ENCODE assay signal across 26 cellular contexts in genomic region chr15:30896211-30896606, GRCh38. TPM values are rescaled to one million over a fixed set of nuclear protein-coding genes. Genes with fewer than 3 reads are reported as not detected.
A peak's percentile ranks its signal among the peaks of the same experiment; 100 is the strongest.
DNase-seq lines count a peak whose midpoint lies in the region; ATAC-seq, FAIRE-seq and TF ChIP-seq lines count a peak whose summit lies in the region.
"Had no signal": no experiment of that assay in that cellular context is flagged by ENCODE, and none has a peak within 500 bp of the region (broad histone marks: within the 10 kb centered on the region; RNA-seq: fewer than 3 reads in every experiment).

No MANE protein-coding gene starts in this region.

- H3K79me2 ChIP-seq in GM23338 (replicated peaks; ENCODE audit: insufficient read depth) (no peaks in the 10 kb centered on the region), KMS-11 (ENCODE audit: insufficient read depth, low read depth) (no peaks in the 10 kb centered on the region), H1 (ENCODE audit: control insufficient read depth in 1 of 2, insufficient read depth in 2 of 2, low read length in 2 of 2) (no peaks in the 10 kb centered on the region)

- H4K91ac ChIP-seq in H1 (replicated peaks; ENCODE audit: insufficient read length, low read length) = no peak overlapping the region

- TF ChIP-seq EP300 in H1 (IDR thresholded peaks at IDR 0.05; ENCODE audit: borderline replicate concordance in 1 of 2, low read depth in 2 of 2, low read length in 2 of 2) = no peak

- no peak overlapping the region for H2BK20ac ChIP-seq in H1 (ENCODE audit: low read length)

- H3K27me3 Mint-ChIP-seq in GM23338 (ENCODE audit: insufficient read depth, low read depth, poor library complexity) = peaks cover 1% of the 10 kb centered on the region
- H3K27me3 Mint-ChIP-seq in naive thymus-derived CD4-positive, alpha-beta T cell = no peaks in the 10 kb centered on the region
- H3K27me3 Mint-ChIP-seq: CD4-positive, CD25-positive, alpha-beta regulatory T cell had no signal

- TF ChIP-seq RAD21 in H1 (IDR thresholded peaks at IDR 0.05 in 1 of 2, conservative IDR thresholded peaks at IDR 0.05 in 1 of 2; ENCODE audit: low read depth in 2 of 2, low read length in 2 of 2) = peak in 1 of 2 experiments; percentile 15; a peak in 1 of 4 replicates

- no peak overlapping the region for H3K27ac ChIP-seq in GM23338 (ENCODE audit: low read depth)
- no peak overlapping the region for H3K27ac ChIP-seq in KMS-11
- no peak overlapping the region for H3K27ac ChIP-seq in H1 (ENCODE audit: low read depth, low read length)
- H3K27ac ChIP-seq in naive thymus-derived CD4-positive, alpha-beta T cell (ENCODE audit: low read depth, low read length) = no peak overlapping the region
- H3K27ac ChIP-seq: BLaER1 had no signal

- TF ChIP-seq POLR2A in H1 (IDR thresholded peaks at IDR 0.05; ENCODE audit: control extremely low read depth in 1 of 2, low read depth in 2 of 2, low read length in 2 of 2) = no peak

- peak; percentile 46 for ATAC-seq in GM23338
- no peak for ATAC-seq in HG03135 (IDR thresholded peaks at IDR 0.05; ENCODE audit: unreplicated experiment)
- no peak for ATAC-seq in naive thymus-derived CD4-positive, alpha-beta T cell
- no peak for ATAC-seq in HG03039 (IDR thresholded peaks at IDR 0.05; ENCODE audit: unreplicated experiment)
- ATAC-seq: GM12878 had no signal

- H3K18ac ChIP-seq in H1 (ENCODE audit: extremely low read depth, low read length) = no peak overlapping the region; the same call in 1 of the 2 replicates

- intact Hi-C loops in naive thymus-derived CD4-positive, alpha-beta T cell (cut with micrococcal nuclease) = no loop called here

- H3K79me1 ChIP-seq in H1 (ENCODE audit: low read depth, low read length) = no peaks in the 10 kb centered on the region

- H2AFZ ChIP-seq in GM23338 = no peak overlapping the region
- H2AFZ ChIP-seq in KMS-11 (ENCODE audit: low read depth) = no peak overlapping the region
- H2AFZ ChIP-seq in H1 (ENCODE audit: low read length) = no peak overlapping the region

- peaks cover 14% of the 10 kb centered on the region for H3K4me1 Mint-ChIP-seq in GM23338
- H3K4me1 Mint-ChIP-seq in naive thymus-derived CD4-positive, alpha-beta T cell = no peaks in the 10 kb centered on the region
- H3K4me1 Mint-ChIP-seq: CD4-positive, alpha-beta memory T cell; CD8-positive, alpha-beta memory T cell had no signal

- no peak overlapping the region for H3K56ac ChIP-seq in H1 (replicated peaks; ENCODE audit: insufficient read length, low read depth, low read length)

- H3K36me3 ChIP-seq in GM23338 (ENCODE audit: insufficient read depth) = no peaks in the 10 kb centered on the region
- H3K36me3 ChIP-seq in KMS-11 (ENCODE audit: insufficient read depth) = no peaks in the 10 kb centered on the region
- H3K36me3 ChIP-seq in H1 (ENCODE audit: control insufficient read depth in 2 of 4, insufficient read depth in 4 of 4, low read length in 3 of 4) = no peaks in the 10 kb centered on the region
- no peaks in the 10 kb centered on the region for H3K36me3 ChIP-seq in naive thymus-derived CD4-positive, alpha-beta T cell (ENCODE audit: control insufficient read depth in 2 of 3, insufficient read depth in 3 of 3, low read length in 3 of 3)
- H3K36me3 ChIP-seq: BE2C, BLaER1 had no signal

- no peaks in the 10 kb centered on the region for H3K27me3 ChIP-seq in GM23338 (ENCODE audit: insufficient read depth)
- no peaks in the 10 kb centered on the region for H3K27me3 ChIP-seq in KMS-11 (ENCODE audit: insufficient read depth, low read depth)
- no peaks in the 10 kb centered on the region for H3K27me3 ChIP-seq in H1 (replicated peaks in 1 of 4; ENCODE audit: control insufficient read depth in 3 of 4, extremely low read depth in 1 of 4, insufficient read depth in 3 of 4, low read length in 3 of 4)
- no peaks in the 10 kb centered on the region for H3K27me3 ChIP-seq in naive thymus-derived CD4-positive, alpha-beta T cell (ENCODE audit: control insufficient read depth in 2 of 2, insufficient read depth in 2 of 2, low read length in 2 of 2)
- H3K27me3 ChIP-seq: BE2C, BLaER1 had no signal

- H3K23ac ChIP-seq in H1 (ENCODE audit: insufficient read length) = no peak overlapping the region

- CTCF ChIA-PET in H1 (lab: Charles Lee; ENCODE audit: partially characterized antibody) = interaction anchor here (0.6 to 1.3 kb wide), 2 partner anchors 13 to 256 kb away, joined by 3 to 4 read pairs; no protein-coding TSS in a partner anchor
- CTCF ChIA-PET in naive thymus-derived CD4-positive, alpha-beta T cell (lab: Charles Lee) = no interaction called here

- H3K9me3 ChIP-seq in H1 (ENCODE audit: insufficient read depth in 2 of 2, low read depth in 1 of 2, low read length in 1 of 2) = no peaks in the 10 kb centered on the region
- no peaks in the 10 kb centered on the region for H3K9me3 ChIP-seq in naive thymus-derived CD4-positive, alpha-beta T cell (ENCODE audit: control insufficient read depth in 2 of 3, low read length in 3 of 3)
- H3K9me3 ChIP-seq: BE2C, BLaER1 had no signal

- no peak overlapping the region for H2BK12ac ChIP-seq in H1 (ENCODE audit: low read depth, low read length)

- H4K20me1 ChIP-seq in GM23338 (replicated peaks; ENCODE audit: insufficient read depth) (no peaks in the 10 kb centered on the region), KMS-11 (ENCODE audit: insufficient read depth) (no peaks in the 10 kb centered on the region), H1 (replicated peaks in 1 of 2; ENCODE audit: control insufficient read depth in 1 of 2, insufficient read depth in 2 of 2, low read length in 2 of 2) (no peaks in the 10 kb centered on the region)
- H4K20me1 ChIP-seq: BLaER1 had no signal

- no peaks in the 10 kb centered on the region; the same call in 2 of the 3 replicates for H3K9me3 Mint-ChIP-seq in GM23338
- H3K9me3 Mint-ChIP-seq in naive thymus-derived CD4-positive, alpha-beta T cell = no peaks in the 10 kb centered on the region
- H3K9me3 Mint-ChIP-seq: CD4-positive, alpha-beta memory T cell; CD8-positive, alpha-beta memory T cell had no signal

- H3K4ac ChIP-seq in H1 (replicated peaks; ENCODE audit: insufficient read length, low read depth, low read length) = no peak overlapping the region

- no peak for DNase-seq in GM23338 (ENCODE audit: low spot score)
- DNase-seq in H1 (ENCODE audit: low read depth in 1 of 2, low spot score in 2 of 2) = no peak
- DNase-seq in naive thymus-derived CD4-positive, alpha-beta T cell = no peak
- DNase-seq: 8988T; ACHN; BE2C; C1 segment of cervical spinal cord; CD4-positive, alpha-beta memory T cell; CD4-positive, CD25-positive, alpha-beta regulatory T cell; CD8-positive, alpha-beta memory T cell; COR-L47; DMS 273 treated with DMSO at 0.1 percent for 48 hours; DMS153; DMS79; DND-41; EL; GDM1 had no signal

- no peak for TF ChIP-seq CTCF in GM23338 (conservative IDR thresholded peaks at IDR 0.05; ENCODE audit: low read depth in 2 of 2)
- no peak for TF ChIP-seq CTCF in KMS-11 (conservative IDR thresholded peaks at IDR 0.05; ENCODE audit: low read depth, low read length)
- TF ChIP-seq CTCF in H1 (IDR thresholded peaks at IDR 0.05; ENCODE audit: control extremely low read depth in 1 of 3, insufficient read depth in 1 of 3, low read depth in 1 of 3, low read length in 3 of 3) = peak in 2 of 3 experiments; percentile 3 to 4; a peak in 1 of 4 replicates

- H3K4me3 Mint-ChIP-seq in GM23338 = no peak overlapping the region
- no peak overlapping the region for H3K4me3 Mint-ChIP-seq in naive thymus-derived CD4-positive, alpha-beta T cell
- H3K4me3 Mint-ChIP-seq: CD14-positive monocyte; CD4-positive, alpha-beta memory T cell; CD4-positive, CD25-positive, alpha-beta regulatory T cell; CD8-positive, alpha-beta memory T cell had no signal

- no peak for FAIRE-seq in H1 (lab: Jason Lieb, UNC)
- FAIRE-seq: A204.1, GM12878, GM12892, GM18507 had no signal

- H4K5ac ChIP-seq in H1 (ENCODE audit: insufficient read length, low read depth, low read length) = no peak overlapping the region

- H3F3A ChIP-seq in GM23338 (replicated peaks; ENCODE audit: low read depth) = no peaks in the 10 kb centered on the region

- peaks cover 13% of the 10 kb centered on the region for H3K4me1 ChIP-seq in GM23338 (ENCODE audit: insufficient read depth)
- peaks cover 28% of the 10 kb centered on the region for H3K4me1 ChIP-seq in KMS-11 (ENCODE audit: low read depth, poor library complexity, severe bottlenecking)
- peaks cover 0 to 2% (median 0%) of the 10 kb centered on the region in 4 experiments; a peak in 1 of 7 replicates for H3K4me1 ChIP-seq in H1 (replicated peaks in 1 of 4; ENCODE audit: control insufficient read depth in 3 of 4, insufficient read depth in 4 of 4, low read length in 3 of 4)
- no peaks in the 10 kb centered on the region for H3K4me1 ChIP-seq in naive thymus-derived CD4-positive, alpha-beta T cell (ENCODE audit: control insufficient read depth in 2 of 2, insufficient read depth in 2 of 2, low read length in 2 of 2)
- H3K4me1 ChIP-seq: BE2C had no signal

- H3K36me3 Mint-ChIP-seq in GM23338 (ENCODE audit: low read depth) = no peaks in the 10 kb centered on the region
- peaks cover 0 to 4% (median 0%) of the 10 kb centered on the region in 5 donors for H3K36me3 Mint-ChIP-seq in naive thymus-derived CD4-positive, alpha-beta T cell
- H3K36me3 Mint-ChIP-seq: CD4-positive, alpha-beta memory T cell; CD4-positive, CD25-positive, alpha-beta regulatory T cell had no signal

- H2BK120ac ChIP-seq in H1 (replicated peaks; ENCODE audit: low read depth, low read length) = no peak overlapping the region

- H3K4me3 ChIP-seq in GM23338 (no peak overlapping the region), KMS-11 (IDR thresholded peaks at IDR 0.05; ENCODE audit: insufficient read depth, low read depth, low read length) (no peak overlapping the region), H1 (ENCODE audit: extremely low read depth in 1 of 4, insufficient read depth in 2 of 4, low read depth in 3 of 4, low read length in 4 of 4) (no peak overlapping the region)
- H3K4me3 ChIP-seq in naive thymus-derived CD4-positive, alpha-beta T cell (ENCODE audit: low read length) = no peak overlapping the region
- H3K4me3 ChIP-seq: BLaER1, GM12878 had no signal

- H3K14ac ChIP-seq in H1 (ENCODE audit: insufficient read length) = no peak overlapping the region

- H2BK15ac ChIP-seq in H1 (ENCODE audit: low read length) = no peak overlapping the region

- H3K9me2 ChIP-seq in GM23338 (ENCODE audit: insufficient read depth) = no peaks in the 10 kb centered on the region

- H3K4me2 ChIP-seq in GM23338 = no peak overlapping the region
- H3K4me2 ChIP-seq in KMS-11 = peak overlapping the region; percentile 21; the same call in 1 of the 2 replicates
- H3K4me2 ChIP-seq in H1 (ENCODE audit: insufficient read depth in 1 of 2, low read depth in 2 of 2, low read length in 2 of 2) = no peak overlapping the region
- H3K4me2 ChIP-seq: BLaER1 had no signal

- H2AK5ac ChIP-seq in H1 (ENCODE audit: low read depth, low read length) = no peak overlapping the region

- H3K23me2 ChIP-seq in H1 (ENCODE audit: low read depth, low read length) = no peaks in the 10 kb centered on the region

- POLR2A ChIA-PET in H1 (lab: Charles Lee; ENCODE audit: partially characterized antibody) = no interaction called here
- POLR2A ChIA-PET in naive thymus-derived CD4-positive, alpha-beta T cell (lab: Charles Lee) = no interaction called here

- H4K8ac ChIP-seq in H1 (ENCODE audit: extremely low read depth, insufficient read depth, low read length) = no peak overlapping the region

- no peak overlapping the region for H3K27ac Mint-ChIP-seq in GM23338
- H3K27ac Mint-ChIP-seq in naive thymus-derived CD4-positive, alpha-beta T cell = no peak overlapping the region
- H3K27ac Mint-ChIP-seq: CD14-positive monocyte; CD4-positive, alpha-beta memory T cell; CD4-positive, CD25-positive, alpha-beta regulatory T cell; CD8-positive, alpha-beta memory T cell had no signal

- H3K9ac ChIP-seq in KMS-11 (no peak overlapping the region), H1 (replicated peaks in 1 of 4; ENCODE audit: extremely low read depth in 1 of 4, low read depth in 3 of 4, low read length in 3 of 4) (no peak overlapping the region)
- H3K9ac ChIP-seq: BLaER1 had no signal

- H2BK5ac ChIP-seq in H1 (ENCODE audit: low read depth, low read length) = no peak overlapping the region

- 87% methylated on average over 11 of the region's 12 CpGs; no CpG with 5 or more reads in 1 of the 2 experiments for WGBS in H1 (ENCODE audit: extremely low coverage in 1 of 2, insufficient coverage in 1 of 2, insufficient read length in 1 of 2, insufficient replicate concordance in 2 of 2, low coverage in 1 of 2, low lambda C conversion rate in 2 of 2, missing lambda C conversion rate in 1 of 2), 2 experiments

RNA-seq across cellular contexts. Expression of gene FAN1, which starts 7.5 kb away (rescaled TPM):
- total RNA-seq in GM23338 (2014; rRNA removed; shearing (Covaris generic)) = 25.7 and 29.2 TPM in 2 replicates
- polyA plus RNA-seq in GM23338 (2016; fragmentation: Nextera tagmentation; extraction: Ambion mirVana) = 9.1 and 9.7 TPM in 2 replicates
- total RNA-seq in H1 (2021; fragmentation: NEBNext Ultra II Directional; extraction: Animal tissue kit (Norgen Biotek cat#: 25700)) = 24.9 and 25.0 TPM in 2 replicates
- 8.6 and 11.3 TPM in 2 replicates for polyA plus RNA-seq in H1 (2011; rRNA removed)
- polyA plus RNA-seq in H1 (2011; cell fraction: cytosol; rRNA removed) = 17.0 TPM
- polyA plus RNA-seq in H1 (2011; cell fraction: nucleus; rRNA removed) = 22.6 TPM
- polyA plus RNA-seq in H1 (2012, experiment 1 of 2) = 14.5 to 20.6 TPM (median 16.4 TPM) in 4 replicates
- 1.5 TPM for polyA plus RNA-seq in H1 (2012, experiment 2 of 2)
- polyA plus RNA-seq in H1 (2013, experiment 1 of 2) = 13.9 TPM
- polyA plus RNA-seq in H1 (2013, experiment 2 of 2) = 13.2 TPM
- 12.7 and 14.4 TPM in 2 replicates for polyA minus RNA-seq in H1 (2011; rRNA and poly(A)+ RNA removed)
- polyA minus RNA-seq in H1 (2011; cell fraction: cytosol; rRNA and poly(A)+ RNA removed) = 12.6 TPM
- 18.4 TPM for polyA minus RNA-seq in H1 (2011; cell fraction: nucleus; rRNA and poly(A)+ RNA removed)
- total RNA-seq in naive thymus-derived CD4-positive, alpha-beta T cell = 10 to 100 TPM; 24.0 to 29.5 (median 28.2) TPM
- 10 to 100 TPM in 1 of 2 donors, 1 to 10 TPM in 1; 9.6 to 10.5 TPM for polyA plus RNA-seq in naive thymus-derived CD4-positive, alpha-beta T cell

Comparison
In these comparisons a context has a peak if more than half of its experiments do, and no peak if none do; other contexts are left out.
1. CTCF ChIP-seq: peak in H1 (2 of 3); none in GM23338 (0 of 2) and KMS-11 (single experiment).